9 cellular contexts compared by ENCODE assay signal in genomic region chr15:20340331-20340811, GRCh38.
DNase-seq lines count a peak whose midpoint lies in the region; ATAC-seq and TF ChIP-seq lines count a peak whose summit lies in the region.
"Had no signal": no experiment of that assay in that cellular context is flagged by ENCODE, and none has a peak within 500 bp of the region (broad histone marks: within the 10 kb centered on the region; RNA-seq: fewer than 3 reads in every experiment).

No MANE protein-coding gene starts in this region.

- no peaks in the 10 kb centered on the region for H3K4me1 ChIP-seq in upper lobe of right lung

- CTCF ChIA-PET in activated naive CD4-positive, alpha-beta T cell treated with anti-CD3 and anti-CD28 coated beads for 36 hours (lab: Charles Lee) = no interaction called here

- H3K27ac ChIP-seq in upper lobe of right lung = no peak overlapping the region

- DNase-seq in activated naive CD4-positive, alpha-beta T cell treated with anti-CD3 and anti-CD28 coated beads for 36 hours = peak; percentile 12
- DNase-seq in activated naive CD4-positive, alpha-beta T cell (lab: John Stamatoyannopoulos, UW) = no peak
- peak; percentile 32 to 85 for DNase-seq in activated naive CD4-positive, alpha-beta T cell treated with anti-CD3 and anti-CD28 coated beads, Interleukin-2, amount 50 U/mL, for 72 hours (ENCODE audit: low spot score in 2 of 2)
- DNase-seq in left colon (peak; percentile 50 to 80), upper lobe of right lung (peak; percentile 90), NCI-H2029 treated with DMSO at 0.1 percent for 48 hours (lab: John Stamatoyannopoulos, UW) (no peak), NCI-H446 (lab: John Stamatoyannopoulos, UW) (no peak), 8988T (no peak)

- no peaks in the 10 kb centered on the region for H3K36me3 Mint-ChIP-seq in activated naive CD4-positive, alpha-beta T cell treated with anti-CD3 and anti-CD28 coated beads for 36 hours (ENCODE audit: low read depth)
- H3K36me3 Mint-ChIP-seq in activated naive CD4-positive, alpha-beta T cell treated with anti-CD3 and anti-CD28 coated beads, Interleukin-2, amount 50 U/mL, for 72 hours = peaks cover 0 to 6% of the 10 kb centered on the region in 2 donors

- H3K4me3 ChIP-seq in upper lobe of right lung = no peak overlapping the region

- ATAC-seq in activated naive CD4-positive, alpha-beta T cell treated with anti-CD3 and anti-CD28 coated beads, Interleukin-2, amount 50 U/mL, for 72 hours = peak in 1 of 2 donors; percentile 33
- peak; percentile 30 for ATAC-seq in left colon
- peak; percentile 65 for ATAC-seq in upper lobe of right lung

- peaks cover 7% of the 10 kb centered on the region for H3K9me3 Mint-ChIP-seq in activated naive CD4-positive, alpha-beta T cell treated with anti-CD3 and anti-CD28 coated beads for 36 hours
- peaks cover 0 to 4% of the 10 kb centered on the region in 2 donors for H3K9me3 Mint-ChIP-seq in activated naive CD4-positive, alpha-beta T cell treated with anti-CD3 and anti-CD28 coated beads, Interleukin-2, amount 50 U/mL, for 72 hours

- H3K27me3 Mint-ChIP-seq in activated naive CD4-positive, alpha-beta T cell treated with anti-CD3 and anti-CD28 coated beads for 36 hours (ENCODE audit: low read depth) = no peaks in the 10 kb centered on the region
- H3K27me3 Mint-ChIP-seq: activated naive CD8-positive, alpha-beta T cell had no signal

- H3K27me3 ChIP-seq in upper lobe of right lung = no peaks in the 10 kb centered on the region

- H3K4me3 Mint-ChIP-seq in activated naive CD4-positive, alpha-beta T cell treated with anti-CD3 and anti-CD28 coated beads for 36 hours = no peak overlapping the region
- H3K4me3 Mint-ChIP-seq: activated naive CD8-positive, alpha-beta T cell had no signal

- intact Hi-C loops in activated naive CD4-positive, alpha-beta T cell treated with anti-CD3 and anti-CD28 coated beads for 36 hours (cut with micrococcal nuclease) = no loop called here
- intact Hi-C loops in left colon (cut with DNase I, micrococcal nuclease) (loop anchor here in 1 of 2 donors (5.0 kb wide), 1 partner anchor 63 kb away; no protein-coding TSS in a partner anchor), upper lobe of right lung (cut with DNase I) (no loop called here)

- no peaks in the 10 kb centered on the region for H3K4me1 Mint-ChIP-seq in activated naive CD4-positive, alpha-beta T cell treated with anti-CD3 and anti-CD28 coated beads for 36 hours (ENCODE audit: low read depth)

- no peak for TF ChIP-seq CTCF in upper lobe of right lung (IDR thresholded peaks at IDR 0.05)

- no peak overlapping the region for H3K27ac Mint-ChIP-seq in activated naive CD4-positive, alpha-beta T cell treated with anti-CD3 and anti-CD28 coated beads for 36 hours
- H3K27ac Mint-ChIP-seq in activated naive CD4-positive, alpha-beta T cell treated with anti-CD3 and anti-CD28 coated beads, Interleukin-2, amount 50 U/mL, for 72 hours = no peak overlapping the region
- H3K27ac Mint-ChIP-seq: activated naive CD8-positive, alpha-beta T cell had no signal

- peaks cover 7% of the 10 kb centered on the region for H3K9me3 ChIP-seq in upper lobe of right lung

- no peaks in the 10 kb centered on the region for H3K36me3 ChIP-seq in upper lobe of right lung

Comparison
In these comparisons a context has a peak if more than half of its experiments do, and no peak if none do; other contexts are left out.
1. DNase-seq: peak in activated naive CD4-positive, alpha-beta T cell treated with anti-CD3 and anti-CD28 coated beads for 36 hours (single experiment), activated naive CD4-positive, alpha-beta T cell treated with anti-CD3 and anti-CD28 coated beads, Interleukin-2, amount 50 U/mL, for 72 hours (2 of 2), left colon (2 of 2) and upper lobe of right lung (single experiment); none in activated naive CD4-positive, alpha-beta T cell (0 of 4), NCI-H2029 treated with DMSO at 0.1 percent for 48 hours (single experiment), NCI-H446 (0 of 2) and 8988T (single experiment).